35 cellular contexts compared by ENCODE assay signal in genomic region chr3:62735510-62735909, GRCh38.
"Had no signal": no experiment of that assay in that cellular context is flagged by ENCODE, and none has a peak within 500 bp of the region (broad histone marks: within the 10 kb centered on the region; RNA-seq: fewer than 3 reads in every experiment).

No MANE protein-coding gene starts in this region.

- H3K9me3 ChIP-seq: ascending aorta had no signal

- ATAC-seq: activated CD4-positive, alpha-beta T cell treated with anti-CD3 and anti-CD28 coated beads for 36 hours; activated CD4-positive, CD25-positive, alpha-beta regulatory T cell treated with anti-CD3 and anti-CD28 coated beads, Interleukin-2, amount 50 U/mL, for 24 hours; activated CD8-positive, alpha-beta memory T cell treated with anti-CD3 and anti-CD28 coated beads, Interleukin-2, amount 10 ng/mL, durations not matched to agents 7 days and 5 days; activated CD8-positive, alpha-beta T cell treated with anti-CD3 and anti-CD28 coated beads, Interleukin-2, amount 10 ng/mL, durations not matched to agents 7 days and 5 days; activated naive CD8-positive, alpha-beta T cell treated with anti-CD3 and anti-CD28 coated beads, Interleukin-2, amount 50 U/mL, for 24 hours had no signal

- H3K4me3 Mint-ChIP-seq: activated CD4-positive, alpha-beta memory T cell treated with anti-CD3 and anti-CD28 coated beads, Interleukin-2, amount 10 ng/mL, durations not matched to agents 7 days and 5 days; activated CD4-positive, alpha-beta T cell treated with anti-CD3 and anti-CD28 coated beads for 36 hours; activated CD4-positive, alpha-beta T cell treated with anti-CD3 and anti-CD28 coated beads, Interleukin-2, amount 10 ng/mL, durations not matched to agents 7 days and 5 days; activated CD8-positive, alpha-beta memory T cell treated with anti-CD3 and anti-CD28 coated beads, Interleukin-2, amount 10 ng/mL, durations not matched to agents 7 days and 5 days; activated CD8-positive, alpha-beta T cell treated with anti-CD3 and anti-CD28 coated beads, Interleukin-2, amount 10 ng/mL, durations not matched to agents 7 days and 5 days; activated naive CD4-positive, alpha-beta T cell treated with anti-CD3 and anti-CD28 coated beads, Interleukin-2, amount 10 ng/mL, durations not matched to agents 7 days and 5 days; activated naive CD4-positive, alpha-beta T cell treated with anti-CD3 and anti-CD28 coated beads, Interleukin-2, amount 50 U/mL, for 24 hours; activated naive CD8-positive, alpha-beta T cell; activated naive CD8-positive, alpha-beta T cell treated with anti-CD3 and anti-CD28 coated beads, Interleukin-2, amount 10 ng/mL, durations not matched to agents 7 days and 5 days; activated naive CD8-positive, alpha-beta T cell treated with anti-CD3 and anti-CD28 coated beads, Interleukin-2, amount 50 U/mL, for 24 hours; activated T-cell treated with anti-CD3 and anti-CD28 coated beads, Interleukin-2, amount 50 U/mL, for 24 hours; brain; T-helper 1 cell treated with Interleukin-12 subunit alpha and Interleukin-12 subunit beta and Interleukin-4 antibody, amounts not matched to agents 30 μg/mL and 1 μg/mL, for 36 hours; T-helper 2 cell treated with Interferon-gamma antibody and Interleukin-4, amounts not matched to agents 5 μg/mL and 100 μg/mL, for 36 hours had no signal

- H3K27ac Mint-ChIP-seq: activated CD4-positive, alpha-beta memory T cell treated with anti-CD3 and anti-CD28 coated beads, Interleukin-2, amount 10 ng/mL, durations not matched to agents 7 days and 5 days; activated CD4-positive, alpha-beta T cell treated with anti-CD3 and anti-CD28 coated beads for 36 hours; activated CD4-positive, alpha-beta T cell treated with anti-CD3 and anti-CD28 coated beads, Interleukin-2, amount 10 ng/mL, durations not matched to agents 7 days and 5 days; activated CD8-positive, alpha-beta memory T cell treated with anti-CD3 and anti-CD28 coated beads, Interleukin-2, amount 10 ng/mL, durations not matched to agents 7 days and 5 days; activated CD8-positive, alpha-beta T cell treated with anti-CD3 and anti-CD28 coated beads, Interleukin-2, amount 10 ng/mL, durations not matched to agents 7 days and 5 days; activated naive CD4-positive, alpha-beta T cell treated with anti-CD3 and anti-CD28 coated beads, Interleukin-2, amount 10 ng/mL, durations not matched to agents 7 days and 5 days; activated naive CD4-positive, alpha-beta T cell treated with anti-CD3 and anti-CD28 coated beads, Interleukin-2, amount 50 U/mL, for 24 hours; activated naive CD8-positive, alpha-beta T cell; activated naive CD8-positive, alpha-beta T cell treated with anti-CD3 and anti-CD28 coated beads, Interleukin-2, amount 10 ng/mL, durations not matched to agents 7 days and 5 days; activated naive CD8-positive, alpha-beta T cell treated with anti-CD3 and anti-CD28 coated beads, Interleukin-2, amount 50 U/mL, for 24 hours; activated T-cell treated with anti-CD3 and anti-CD28 coated beads, Interleukin-2, amount 50 U/mL, for 24 hours; activated T-helper 2 cell treated with anti-CD3 and anti-CD28 coated beads, Interferon-gamma antibody, Interleukin-2, Interleukin-4, amounts not matched to agents 10 μg/mL and 5 μg/mL and 100 μg/mL, durations not matched to agents 14 hours and 24 hours and 36 hours; brain; T-helper 1 cell treated with Interleukin-12 subunit alpha and Interleukin-12 subunit beta and Interleukin-4 antibody, amounts not matched to agents 30 μg/mL and 1 μg/mL, for 36 hours; T-helper 2 cell treated with Interferon-gamma antibody and Interleukin-4, amounts not matched to agents 5 μg/mL and 100 μg/mL, for 36 hours had no signal

- H3K4me1 ChIP-seq: ascending aorta had no signal

- H3K9me3 Mint-ChIP-seq: activated CD4-positive, alpha-beta memory T cell treated with anti-CD3 and anti-CD28 coated beads, Interleukin-2, amount 10 ng/mL, durations not matched to agents 7 days and 5 days; activated naive CD4-positive, alpha-beta T cell treated with anti-CD3 and anti-CD28 coated beads, Interleukin-2, amount 10 ng/mL, durations not matched to agents 7 days and 5 days; activated T-helper 2 cell treated with anti-CD3 and anti-CD28 coated beads, Interferon-gamma antibody, Interleukin-2, Interleukin-4, amounts not matched to agents 10 μg/mL and 5 μg/mL and 100 μg/mL, durations not matched to agents 14 hours and 24 hours and 36 hours had no signal

- DNase-seq: activated CD4-positive, alpha-beta memory T cell treated with anti-CD3 and anti-CD28 coated beads, Interleukin-2, amount 10 ng/mL, durations not matched to agents 7 days and 5 days; activated CD4-positive, alpha-beta T cell treated with anti-CD3 and anti-CD28 coated beads for 1 hour; activated CD4-positive, alpha-beta T cell treated with anti-CD3 and anti-CD28 coated beads for 36 hours; activated CD4-positive, alpha-beta T cell treated with anti-CD3 and anti-CD28 coated beads for 48 hours; activated CD4-positive, alpha-beta T cell treated with anti-CD3 and anti-CD28 coated beads, Interleukin-2, amount 10 ng/mL, durations not matched to agents 7 days and 5 days; activated CD4-positive, alpha-beta T cell treated with anti-CD3 and anti-CD28 coated beads, Interleukin-2, amount 50 U/mL, for 48 hours; activated CD4-positive, CD25-positive, alpha-beta regulatory T cell; activated CD8-positive, alpha-beta memory T cell treated with anti-CD3 and anti-CD28 coated beads for 24 hours; activated CD8-positive, alpha-beta memory T cell treated with anti-CD3 and anti-CD28 coated beads, Interleukin-2, amount 10 ng/mL, durations not matched to agents 7 days and 5 days; activated CD8-positive, alpha-beta memory T cell treated with anti-CD3 and anti-CD28 coated beads, Interleukin-2, amount 50 U/mL, for 48 hours; activated CD8-positive, alpha-beta T cell treated with anti-CD3 and anti-CD28 coated beads, Interleukin-2, amount 10 ng/mL, durations not matched to agents 7 days and 5 days; activated effector memory CD4-positive, alpha-beta T cell treated with Interleukin-2 at 50 U/mL for 16 hours; activated gamma-delta T cell; activated naive CD4-positive, alpha-beta T cell treated with anti-CD3 and anti-CD28 coated beads, Interleukin-2, amount 10 ng/mL, durations not matched to agents 7 days and 5 days; activated naive CD4-positive, alpha-beta T cell treated with Interleukin-2 at 50 U/mL for 16 hours; activated naive CD8-positive, alpha-beta T cell treated with anti-CD3 and anti-CD28 coated beads, Interleukin-2, amount 10 ng/mL, durations not matched to agents 7 days and 5 days; activated naive CD8-positive, alpha-beta T cell treated with anti-CD3 and anti-CD28 coated beads, Interleukin-2, amount 50 U/mL, for 24 hours; activated T-cell treated with anti-CD3 and anti-CD28 coated beads, Interleukin-2, amount 50 U/mL, for 24 hours; activated T-cell treated with anti-CD3 and anti-CD28 coated beads, Interleukin-2, amount 50 U/mL, for 48 hours; amygdala; anterior cingulate cortex; central memory CD4-positive, alpha-beta T cell; T-helper 1 cell; T-helper 2 cell; T-helper 9 cell had no signal

- H3K36me3 Mint-ChIP-seq: activated CD8-positive, alpha-beta memory T cell treated with anti-CD3 and anti-CD28 coated beads, Interleukin-2, amount 10 ng/mL, durations not matched to agents 7 days and 5 days; activated naive CD4-positive, alpha-beta T cell treated with anti-CD3 and anti-CD28 coated beads, Interleukin-2, amount 10 ng/mL, durations not matched to agents 7 days and 5 days; activated naive CD4-positive, alpha-beta T cell treated with anti-CD3 and anti-CD28 coated beads, Interleukin-2, amount 50 U/mL, for 24 hours; activated naive CD8-positive, alpha-beta T cell; activated naive CD8-positive, alpha-beta T cell treated with anti-CD3 and anti-CD28 coated beads, Interleukin-2, amount 10 ng/mL, durations not matched to agents 7 days and 5 days had no signal

- H3K4me1 Mint-ChIP-seq: activated CD4-positive, alpha-beta memory T cell treated with anti-CD3 and anti-CD28 coated beads, Interleukin-2, amount 10 ng/mL, durations not matched to agents 7 days and 5 days; activated CD4-positive, alpha-beta T cell treated with anti-CD3 and anti-CD28 coated beads for 36 hours; activated CD4-positive, alpha-beta T cell treated with anti-CD3 and anti-CD28 coated beads, Interleukin-2, amount 10 ng/mL, durations not matched to agents 7 days and 5 days; activated CD8-positive, alpha-beta memory T cell treated with anti-CD3 and anti-CD28 coated beads, Interleukin-2, amount 10 ng/mL, durations not matched to agents 7 days and 5 days; activated naive CD4-positive, alpha-beta T cell treated with anti-CD3 and anti-CD28 coated beads, Interleukin-2, amount 10 ng/mL, durations not matched to agents 7 days and 5 days; activated naive CD4-positive, alpha-beta T cell treated with anti-CD3 and anti-CD28 coated beads, Interleukin-2, amount 50 U/mL, for 24 hours; activated naive CD8-positive, alpha-beta T cell treated with anti-CD3 and anti-CD28 coated beads, Interleukin-2, amount 10 ng/mL, durations not matched to agents 7 days and 5 days; activated naive CD8-positive, alpha-beta T cell treated with anti-CD3 and anti-CD28 coated beads, Interleukin-2, amount 50 U/mL, for 24 hours; brain had no signal

- H3K27ac ChIP-seq: ascending aorta, VCaP had no signal

- FAIRE-seq: TTC549 had no signal

- H3K27me3 ChIP-seq: ascending aorta had no signal

- H3K36me3 ChIP-seq: ascending aorta had no signal

- H3K4me3 ChIP-seq: ascending aorta had no signal

- H3K27me3 Mint-ChIP-seq: activated CD4-positive, alpha-beta memory T cell treated with anti-CD3 and anti-CD28 coated beads, Interleukin-2, amount 10 ng/mL, durations not matched to agents 7 days and 5 days; activated CD4-positive, alpha-beta T cell treated with anti-CD3 and anti-CD28 coated beads for 36 hours; activated CD4-positive, alpha-beta T cell treated with anti-CD3 and anti-CD28 coated beads, Interleukin-2, amount 10 ng/mL, durations not matched to agents 7 days and 5 days; activated CD8-positive, alpha-beta memory T cell treated with anti-CD3 and anti-CD28 coated beads, Interleukin-2, amount 10 ng/mL, durations not matched to agents 7 days and 5 days; activated naive CD4-positive, alpha-beta T cell treated with anti-CD3 and anti-CD28 coated beads, Interleukin-2, amount 10 ng/mL, durations not matched to agents 7 days and 5 days; activated naive CD8-positive, alpha-beta T cell; activated naive CD8-positive, alpha-beta T cell treated with anti-CD3 and anti-CD28 coated beads, Interleukin-2, amount 50 U/mL, for 24 hours; activated T-cell treated with anti-CD3 and anti-CD28 coated beads, Interleukin-2, amount 50 U/mL, for 24 hours had no signal
